In the genomic region with DNA sequence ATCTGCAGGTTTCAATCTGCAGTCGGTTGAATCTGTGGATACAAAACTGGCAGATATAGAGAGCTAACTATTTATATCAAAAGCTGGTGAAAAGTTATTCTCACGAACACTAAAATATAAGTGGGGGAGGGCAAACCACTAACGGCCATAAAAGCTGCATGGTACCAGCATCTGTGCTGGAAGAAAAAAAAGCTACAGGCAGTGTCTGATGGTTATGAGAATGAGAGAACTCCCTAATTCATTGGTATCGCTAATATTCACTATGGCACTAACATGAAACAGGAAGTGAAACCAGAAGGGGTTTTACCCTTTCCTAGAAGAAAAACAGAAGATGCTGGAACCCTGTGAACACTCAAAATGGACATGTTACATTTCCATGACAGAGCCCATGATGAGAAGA, we compare ENCODE assay signal across 10 cellular contexts. TPM values are rescaled to one million over a fixed set of nuclear protein-coding genes. Genes with fewer than 3 reads are reported as not detected.
DNase-seq lines count a peak whose midpoint lies in the region; ATAC-seq, FAIRE-seq and TF ChIP-seq lines count a peak whose summit lies in the region.
"Had no signal": no experiment of that assay in that cellular context is flagged by ENCODE, and none has a peak within 500 bp of the region (broad histone marks: within the 10 kb centered on the region; RNA-seq: fewer than 3 reads in every experiment).

No MANE protein-coding gene starts in this region.

- peaks cover 0 to 17% (median 0%) of the 10 kb centered on the region in 11 experiments; a peak in 3 of 22 replicates for H4K20me1 ChIP-seq in BLaER1 treated with 17β-estradiol and CSF1 and Interleukin-3, amounts not matched to agents 10 nM and 100 nM

- CTCF ChIA-PET in A673 (lab: Charles Lee) = no interaction called here

- no TSS peak for BruUV-seq in A673 (replicated peaks; lab: Mats Ljungman, UMichigan)

- peak; percentile 94 for ATAC-seq in HG02981 (IDR thresholded peaks at IDR 0.05; ENCODE audit: unreplicated experiment)

- H3K4me1 ChIP-seq in BLaER1 treated with 17β-estradiol and CSF1 and Interleukin-3, amounts not matched to agents 10 nM and 100 nM = peaks cover 4 to 37% (median 30%) of the 10 kb centered on the region in 10 experiments; a peak in 19 of 20 replicates
- no peaks in the 10 kb centered on the region for H3K4me1 ChIP-seq in A673 (ENCODE audit: insufficient read depth, low read length, poor library complexity, severe bottlenecking)

- peak overlapping the region in 1 of 11 experiments; percentile 12; a peak in 1 of 22 replicates for H3K9ac ChIP-seq in BLaER1 treated with 17β-estradiol and CSF1 and Interleukin-3, amounts not matched to agents 10 nM and 100 nM

- FAIRE-seq in GM19239 (lab: Jason Lieb, UNC) = peak; percentile 73
- FAIRE-seq: pancreas had no signal

- peaks cover 18% of the 10 kb centered on the region for H3K36me3 Mint-ChIP-seq in T-helper 1 cell treated with Interleukin-12 subunit alpha and Interleukin-12 subunit beta and Interleukin-4 antibody, amounts not matched to agents 30 μg/mL and 1 μg/mL, for 36 hours (ENCODE audit: low read depth)

- H3K4me3 Mint-ChIP-seq in T-helper 1 cell treated with Interleukin-12 subunit alpha and Interleukin-12 subunit beta and Interleukin-4 antibody, amounts not matched to agents 30 μg/mL and 1 μg/mL, for 36 hours = peak overlapping the region; percentile 54

- peaks cover 0 to 19% (median 0%) of the 10 kb centered on the region in 11 experiments; a peak in 4 of 22 replicates for H3K27me3 ChIP-seq in BLaER1 treated with 17β-estradiol and CSF1 and Interleukin-3, amounts not matched to agents 10 nM and 100 nM
- no peaks in the 10 kb centered on the region for H3K27me3 ChIP-seq in A673 (replicated peaks; ENCODE audit: insufficient read depth, low read depth, low read length, poor library complexity)
- H3K27me3 ChIP-seq: pancreas had no signal

- H3K4me3 ChIP-seq in BLaER1 treated with 17β-estradiol and CSF1 and Interleukin-3, amounts not matched to agents 10 nM and 100 nM = peak overlapping the region in 2 of 10 experiments; percentile 40 to 41; a peak in 3 of 20 replicates
- no peak overlapping the region for H3K4me3 ChIP-seq in A673 (ENCODE audit: low read depth, low read length, poor library complexity, severe bottlenecking)
- H3K4me3 ChIP-seq: pancreas had no signal

- H3K9me3 ChIP-seq in BLaER1 treated with 17β-estradiol and CSF1 and Interleukin-3, amounts not matched to agents 10 nM and 100 nM (replicated peaks in 1 of 11) = peaks cover 17 to 38% (median 24%) of the 10 kb centered on the region in 11 experiments
- no peaks in the 10 kb centered on the region for H3K9me3 ChIP-seq in A673 (ENCODE audit: low read depth, low read length, poor library complexity, severe bottlenecking)
- H3K9me3 ChIP-seq: pancreas had no signal

- no peaks in the 10 kb centered on the region for H3K27me3 Mint-ChIP-seq in T-helper 1 cell treated with Interleukin-12 subunit alpha and Interleukin-12 subunit beta and Interleukin-4 antibody, amounts not matched to agents 30 μg/mL and 1 μg/mL, for 36 hours (ENCODE audit: low read depth)

- H3K27ac Mint-ChIP-seq in T-helper 1 cell treated with Interleukin-12 subunit alpha and Interleukin-12 subunit beta and Interleukin-4 antibody, amounts not matched to agents 30 μg/mL and 1 μg/mL, for 36 hours = no peak overlapping the region

- H3K27ac ChIP-seq in BLaER1 treated with 17β-estradiol and CSF1 and Interleukin-3, amounts not matched to agents 10 nM and 100 nM = peak overlapping the region in 4 of 11 experiments; percentile 5 to 41 (median 18); a peak in 2 of 22 replicates
- no peak overlapping the region for H3K27ac ChIP-seq in A673 (ENCODE audit: low read depth, low read length, poor library complexity, severe bottlenecking)
- H3K27ac ChIP-seq: pancreas, VCaP had no signal

- H3K4me2 ChIP-seq in BLaER1 treated with 17β-estradiol and CSF1 and Interleukin-3, amounts not matched to agents 10 nM and 100 nM = peak overlapping the region in 10 of 11 experiments; percentile 16 to 84 (median 66); a peak in 20 of 22 replicates

- DNase-seq in GM19239 (ENCODE audit: insufficient read length, low spot score) (no peak), occipital lobe (lab: John Stamatoyannopoulos, UW) (no peak), HPDE6-E6E7 (ENCODE audit: extremely low spot score) (no peak), A673 (ENCODE audit: low spot score) (no peak), HuH-7.5 (ENCODE audit: low spot score) (no peak)
- DNase-seq: pancreas had no signal

- H3K36me3 ChIP-seq in BLaER1 treated with 17β-estradiol and CSF1 and Interleukin-3, amounts not matched to agents 10 nM and 100 nM = peaks cover 3 to 30% (median 15%) of the 10 kb centered on the region in 11 experiments; a peak in 20 of 22 replicates
- H3K36me3 ChIP-seq in A673 (ENCODE audit: insufficient read depth, low read length, poor library complexity, severe bottlenecking) = no peaks in the 10 kb centered on the region
- H3K36me3 ChIP-seq: pancreas had no signal

- POLR2A ChIA-PET in A673 (lab: Charles Lee; ENCODE audit: low non-redundant PET) = no interaction called here

- no peak for TF ChIP-seq CTCF in A673 (conservative IDR thresholded peaks at IDR 0.05; ENCODE audit: low read depth, low read length)

- intact Hi-C loops in A673 (cut with micrococcal nuclease; ENCODE audit: unreplicated experiment) = no loop called here

- H3K9me3 Mint-ChIP-seq in T-helper 1 cell treated with Interleukin-12 subunit alpha and Interleukin-12 subunit beta and Interleukin-4 antibody, amounts not matched to agents 30 μg/mL and 1 μg/mL, for 36 hours = peaks cover 24% of the 10 kb centered on the region

- peaks cover 15% of the 10 kb centered on the region for H3K4me1 Mint-ChIP-seq in T-helper 1 cell treated with Interleukin-12 subunit alpha and Interleukin-12 subunit beta and Interleukin-4 antibody, amounts not matched to agents 30 μg/mL and 1 μg/mL, for 36 hours (ENCODE audit: low read depth)

RNA-seq across cellular contexts. Expression of gene CEP70, which starts 15.9 kb away (rescaled TPM):
- 90.6 TPM for total RNA-seq in occipital lobe
- 25.6 and 30.8 TPM in 2 replicates for total RNA-seq in A673 (2021)

RNA-seq across cellular contexts. Expression of gene FAIM, which starts 30.4 kb away (rescaled TPM):
- 20.7 TPM for total RNA-seq in occipital lobe
- 15.0 and 16.1 TPM in 2 replicates for total RNA-seq in A673 (2021)
